In the genomic region with DNA sequence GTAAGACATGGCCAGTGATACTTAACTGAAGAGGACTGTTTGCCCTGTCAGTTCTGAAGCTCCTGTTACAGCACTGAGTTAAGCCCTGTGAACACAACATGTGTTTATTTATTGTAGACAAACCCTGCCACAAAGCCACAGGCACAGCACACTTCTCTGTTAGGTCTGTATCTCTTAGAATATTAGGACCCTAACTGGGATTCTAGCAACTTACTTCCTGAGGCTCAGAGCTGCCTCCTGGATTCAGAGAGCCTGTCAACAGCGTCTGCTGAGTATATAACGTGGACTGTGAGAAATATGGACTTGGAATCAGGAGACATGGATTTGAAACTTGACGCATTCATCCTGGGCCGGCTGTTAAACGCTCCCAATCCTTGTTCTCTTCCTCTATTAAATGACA, we compare ENCODE assay signal across 10 cellular contexts.
DNase-seq lines count a peak whose midpoint lies in the region; FAIRE-seq and TF ChIP-seq lines count a peak whose summit lies in the region.
"Had no signal": no experiment of that assay in that cellular context is flagged by ENCODE, and none has a peak within 500 bp of the region (broad histone marks: within the 10 kb centered on the region; RNA-seq: fewer than 3 reads in every experiment).

No MANE protein-coding gene starts in this region.

- H3K27me3 ChIP-seq in astrocyte (ENCODE audit: insufficient read depth, low read length) (no peaks in the 10 kb centered on the region), hepatocyte (no peaks in the 10 kb centered on the region), stomach (no peaks in the 10 kb centered on the region)

- peak overlapping the region; percentile 80 for H3K9ac ChIP-seq in astrocyte (ENCODE audit: low read length)
- H3K9ac ChIP-seq: KMS-11 had no signal

- no peaks in the 10 kb centered on the region for H3K9me2 ChIP-seq in hepatocyte (replicated peaks; ENCODE audit: insufficient read depth)

- H3K36me3 Mint-ChIP-seq in HFFc6 (ENCODE audit: low read depth) (no peaks in the 10 kb centered on the region), astrocyte (ENCODE audit: low read depth, unreplicated experiment) (peaks cover 5% of the 10 kb centered on the region)

- H3K36me3 ChIP-seq in astrocyte (ENCODE audit: insufficient read depth, low read length) (no peaks in the 10 kb centered on the region), hepatocyte (replicated peaks; ENCODE audit: insufficient read depth, low read depth) (no peaks in the 10 kb centered on the region), stomach (no peaks in the 10 kb centered on the region)

- no peaks in the 10 kb centered on the region for H4K20me1 ChIP-seq in astrocyte (ENCODE audit: insufficient read depth, low read length)
- H4K20me1 ChIP-seq in hepatocyte (ENCODE audit: insufficient read depth, poor library complexity, severe bottlenecking): no peaks in the 10 kb centered on the region

- H3K4me2 ChIP-seq in astrocyte (ENCODE audit: low read length) (no peak overlapping the region), hepatocyte (peak overlapping the region; percentile 44)
- H3K4me2 ChIP-seq: KMS-11 had no signal

- H3K9me3 Mint-ChIP-seq in HFFc6 (no peaks in the 10 kb centered on the region), astrocyte (ENCODE audit: unreplicated experiment) (no peaks in the 10 kb centered on the region)
- H3K9me3 Mint-ChIP-seq: stimulated activated naive CD8-positive, alpha-beta T cell treated with anti-CD3 and anti-CD28 coated beads, Interleukin-15, Interleukin-2, amounts not matched to agents 100 ng/mL and 50 ng/mL, for 24 hours had no signal

- H3K4me1 Mint-ChIP-seq in HFFc6 (ENCODE audit: low read depth) (peaks cover 85% of the 10 kb centered on the region), astrocyte (ENCODE audit: low read depth, unreplicated experiment) (peaks cover 65% of the 10 kb centered on the region)

- no peaks in the 10 kb centered on the region for H3K9me3 ChIP-seq in astrocyte (ENCODE audit: insufficient read depth, low read depth, low read length)
- H3K9me3 ChIP-seq in hepatocyte (ENCODE audit: low read depth): no peaks in the 10 kb centered on the region
- H3K9me3 ChIP-seq in stomach: no peaks in the 10 kb centered on the region

- no peak overlapping the region for H3K4me3 Mint-ChIP-seq in HFFc6
- H3K4me3 Mint-ChIP-seq in astrocyte (ENCODE audit: unreplicated experiment): no peak overlapping the region
- H3K4me3 Mint-ChIP-seq: stimulated activated naive CD8-positive, alpha-beta T cell treated with anti-CD3 and anti-CD28 coated beads, Interleukin-15, Interleukin-2, amounts not matched to agents 100 ng/mL and 50 ng/mL, for 24 hours had no signal

- H3K27ac Mint-ChIP-seq in HFFc6: peak overlapping the region; percentile 96
- H3K27ac Mint-ChIP-seq in astrocyte (ENCODE audit: unreplicated experiment): peak overlapping the region; percentile 100
- H3K27ac Mint-ChIP-seq: stimulated activated naive CD8-positive, alpha-beta T cell treated with anti-CD3 and anti-CD28 coated beads, Interleukin-15, Interleukin-2, amounts not matched to agents 100 ng/mL and 50 ng/mL, for 24 hours had no signal

- no peak for FAIRE-seq in astrocyte (lab: Jason Lieb, UNC)

- no peaks in the 10 kb centered on the region for H3K79me2 ChIP-seq in astrocyte (ENCODE audit: insufficient read depth, low read length)
- no peaks in the 10 kb centered on the region for H3K79me2 ChIP-seq in hepatocyte

- intact Hi-C loops in stomach (cut with DNase I; ENCODE audit: low total_unique reads): no loop called here

- H3K4me3 ChIP-seq in astrocyte (ENCODE audit: insufficient read depth, low read depth, low read length) (no peak overlapping the region), hepatocyte (no peak overlapping the region), stomach (no peak overlapping the region)

- H3K4me1 ChIP-seq in astrocyte (ENCODE audit: insufficient read depth, low read length): peaks cover 61% of the 10 kb centered on the region
- H3K4me1 ChIP-seq in hepatocyte (ENCODE audit: insufficient read depth): peaks cover 62% of the 10 kb centered on the region
- H3K4me1 ChIP-seq in stomach: peaks cover 35 to 71% (median 42%) of the 10 kb centered on the region in 4 donors

- TF ChIP-seq EP300 in stomach (IDR thresholded peaks at IDR 0.05): no peak

- DNase-seq in HFFc6: no peak
- DNase-seq in astrocyte (ENCODE audit: low read depth): no peak
- peak; percentile 50 for DNase-seq in hepatocyte (ENCODE audit: low spot score)
- DNase-seq in stomach: no peak
- DNase-seq in COLO829 (ENCODE audit: low spot score): no peak
- DNase-seq in NCI-H446 treated with DMSO at 0.1 percent for 48 hours (lab: John Stamatoyannopoulos, UW): no peak
- DNase-seq in MV-4-11 (lab: John Stamatoyannopoulos, UW): no peak
- DNase-seq: effector CD4-positive, alpha-beta T cell had no signal

- TF ChIP-seq CTCF in HFFc6 (IDR thresholded peaks at IDR 0.05) (no peak), astrocyte (IDR thresholded peaks at IDR 0.05; ENCODE audit: insufficient read depth, low read depth, low read length) (no peak), hepatocyte (IDR thresholded peaks at IDR 0.05; ENCODE audit: poor library complexity) (no peak), stomach (IDR thresholded peaks at IDR 0.05) (no peak)

- H3K27ac ChIP-seq in astrocyte (ENCODE audit: low read depth, low read length) (peak overlapping the region; percentile 99), hepatocyte (peak overlapping the region; percentile 96), stomach (peak overlapping the region; percentile 30 to 93 (median 84))
- H3K27ac ChIP-seq: KMS-11 had no signal

- no peak for TF ChIP-seq POLR2A in stomach (IDR thresholded peaks at IDR 0.05)

- 25% methylated on average over 5 of the region's 5 CpGs for WGBS in hepatocyte (ENCODE audit: low lambda C conversion rate, missing lambda C conversion rate)
- 40 to 58% (median 46%) methylated on average over 5 of the region's 5 CpGs for WGBS in stomach, 5 donors

- no peaks in the 10 kb centered on the region; the same call in 1 of the 2 replicates for H3K27me3 Mint-ChIP-seq in HFFc6 (ENCODE audit: insufficient read depth)
- no peaks in the 10 kb centered on the region for H3K27me3 Mint-ChIP-seq in astrocyte (ENCODE audit: low read depth, unreplicated experiment)
- H3K27me3 Mint-ChIP-seq: stimulated activated naive CD8-positive, alpha-beta T cell treated with anti-CD3 and anti-CD28 coated beads, Interleukin-15, Interleukin-2, amounts not matched to agents 100 ng/mL and 50 ng/mL, for 24 hours had no signal

- H2AFZ ChIP-seq in astrocyte (ENCODE audit: low read depth, low read length) (no peak overlapping the region), hepatocyte (peak overlapping the region; percentile 3)
